In the genomic region with DNA sequence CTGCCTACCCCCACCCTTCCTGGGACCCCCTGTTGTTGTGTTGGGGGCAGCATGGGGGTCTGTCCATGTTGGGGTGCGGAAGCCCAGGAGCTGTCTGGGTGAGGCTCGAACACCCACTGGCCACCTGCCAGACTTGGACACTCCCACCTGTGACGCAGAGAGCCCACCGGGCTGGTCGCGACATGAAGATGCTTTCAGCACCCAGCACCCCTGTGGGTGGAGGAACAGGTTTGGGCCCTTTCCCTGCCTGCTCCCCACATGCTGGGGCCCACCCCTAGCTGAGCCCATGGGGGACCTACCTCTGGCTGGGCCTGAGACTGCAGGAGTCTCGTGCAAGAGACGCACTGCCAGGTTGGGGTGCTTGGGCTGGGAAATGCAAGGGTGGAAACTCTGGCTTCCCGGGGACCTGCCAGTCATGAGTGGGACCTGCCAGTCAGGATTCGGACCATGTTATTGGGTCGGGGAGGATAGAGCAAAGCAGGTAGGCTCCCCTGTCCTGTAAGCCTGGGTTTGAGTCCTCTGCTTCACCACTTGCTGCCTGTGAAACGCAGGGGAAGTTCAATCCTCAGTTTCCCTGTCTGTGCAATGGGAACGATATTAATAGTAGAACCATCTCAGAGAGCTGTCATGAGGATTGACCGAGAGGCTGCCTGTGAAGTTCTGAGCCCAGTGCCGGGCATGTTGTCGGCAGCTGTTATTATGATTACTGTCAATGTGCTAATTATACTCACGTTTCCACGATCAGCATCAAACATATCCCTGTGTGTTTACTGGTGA, we compare ENCODE assay signal across 13 cellular contexts. TPM values are rescaled to one million over a fixed set of nuclear protein-coding genes. Genes with fewer than 3 reads are reported as not detected.
A peak's percentile ranks its signal among the peaks of the same experiment; 100 is the strongest.
DNase-seq lines count a peak whose midpoint lies in the region; ATAC-seq and TF ChIP-seq lines count a peak whose summit lies in the region.
"Had no signal": no experiment of that assay in that cellular context is flagged by ENCODE, and none has a peak within 500 bp of the region (broad histone marks: within the 10 kb centered on the region; RNA-seq: fewer than 3 reads in every experiment).

No MANE protein-coding gene starts in this region.

- no peak overlapping the region for H2AFZ ChIP-seq in Karpas-422 (ENCODE audit: low read length)
- H2AFZ ChIP-seq: PC-9 had no signal

- peak overlapping the region; percentile 81; the same call in 1 of the 2 replicates for H3K27ac ChIP-seq in Karpas-422 (ENCODE audit: low read length)
- H3K27ac ChIP-seq in colonic mucosa: peak overlapping the region; percentile 89
- H3K27ac ChIP-seq in lower lobe of right lung: peak overlapping the region; percentile 75
- peak overlapping the region; percentile 84 for H3K27ac ChIP-seq in subcutaneous abdominal adipose tissue (ENCODE audit: low read depth, low read length)
- H3K27ac ChIP-seq: BLaER1, PC-9 had no signal

- H3K9me2 ChIP-seq in Karpas-422 (replicated peaks; ENCODE audit: insufficient read depth, low read length): no peaks in the 10 kb centered on the region

- H3K9ac ChIP-seq in Karpas-422 (ENCODE audit: low read length): 0 out of 2 replicates have a peak overlapping the region, but pooled peaks have one; percentile 33
- H3K9ac ChIP-seq in colonic mucosa (ENCODE audit: low read depth in 2 of 2, low read length in 2 of 2): peak overlapping the region in 1 of 2 donors; percentile 85
- H3K9ac ChIP-seq in subcutaneous abdominal adipose tissue (ENCODE audit: low read length in 5 of 5): peak overlapping the region in 4 of 5 donors; percentile 37 to 58 (median 48)
- H3K9ac ChIP-seq: BLaER1 had no signal

- ATAC-seq in lower lobe of right lung: no peak
- ATAC-seq: stimulated activated effector memory CD8-positive, alpha-beta T cell treated with anti-CD3 and anti-CD28 coated beads, Interleukin-12 subunit alpha, Interleukin-12 subunit beta, amount 100 ng/mL, for 72 hours had no signal

- H3K27me3 ChIP-seq in Karpas-422 (ENCODE audit: low read length) (no peaks in the 10 kb centered on the region), colonic mucosa (no peaks in the 10 kb centered on the region), lower lobe of right lung (ENCODE audit: low read depth) (no peaks in the 10 kb centered on the region), subcutaneous abdominal adipose tissue (ENCODE audit: control insufficient read depth in 5 of 5, insufficient read depth in 4 of 5, low read length in 5 of 5) (no peaks in the 10 kb centered on the region)
- H3K27me3 ChIP-seq: BLaER1 had no signal

- no peaks in the 10 kb centered on the region for H3K79me2 ChIP-seq in Karpas-422 (ENCODE audit: low read length)

- no peaks in the 10 kb centered on the region for H4K20me1 ChIP-seq in Karpas-422 (ENCODE audit: insufficient read depth, low read depth, low read length)
- H4K20me1 ChIP-seq: BLaER1 had no signal

- no peaks in the 10 kb centered on the region for H3K9me3 Mint-ChIP-seq in activated T-helper 1 cell treated with anti-CD3 and anti-CD28 coated beads, Interleukin-12 subunit alpha, Interleukin-12 subunit beta, Interleukin-2, Interleukin-4 antibody, amounts not matched to agents 30 ng/mL and 10 ng/mL and 1 ng/mL, durations not matched to agents 14 hours and 24 hours and 36 hours
- H3K9me3 Mint-ChIP-seq: stimulated activated effector memory CD8-positive, alpha-beta T cell treated with anti-CD3 and anti-CD28 coated beads, Interleukin-12 subunit alpha, Interleukin-12 subunit beta, amount 100 ng/mL, for 72 hours had no signal

- intact Hi-C loops in colonic mucosa (cut with DNase I) (no loop called here), lower lobe of right lung (cut with DNase I) (no loop called here)
- intact Hi-C loops in activated T-helper 1 cell treated with anti-CD3 and anti-CD28 coated beads, Interleukin-12 subunit alpha, Interleukin-12 subunit beta, Interleukin-2, Interleukin-4 antibody, amounts not matched to agents 30 ng/mL and 10 ng/mL and 1 ng/mL, durations not matched to agents 14 hours and 24 hours and 36 hours (cut with micrococcal nuclease): no loop called here

- no peak overlapping the region for H3K4me3 Mint-ChIP-seq in activated T-helper 1 cell treated with anti-CD3 and anti-CD28 coated beads, Interleukin-12 subunit alpha, Interleukin-12 subunit beta, Interleukin-2, Interleukin-4 antibody, amounts not matched to agents 30 ng/mL and 10 ng/mL and 1 ng/mL, durations not matched to agents 14 hours and 24 hours and 36 hours
- H3K4me3 Mint-ChIP-seq: stimulated activated effector memory CD8-positive, alpha-beta T cell treated with anti-CD3 and anti-CD28 coated beads, Interleukin-12 subunit alpha, Interleukin-12 subunit beta, amount 100 ng/mL, for 72 hours had no signal

- DNase-seq in Karpas-422 (no peak), colonic mucosa (no peak), lower lobe of right lung (no peak), NOMO-1 treated with DMSO at 0.1 percent for 48 hours (lab: John Stamatoyannopoulos, UW; ENCODE audit: unreplicated experiment) (no peak), NCI-H187 treated with DMSO at 0.1 percent for 48 hours (lab: John Stamatoyannopoulos, UW) (no peak)
- DNase-seq in activated CD8-positive, alpha-beta memory T cell treated with anti-CD3 and anti-CD28 coated beads, Interleukin-2, amount 50 U/mL, for 48 hours: no peak
- DNase-seq in activated T-helper 1 cell treated with anti-CD3 and anti-CD28 coated beads, Interleukin-12 subunit alpha, Interleukin-12 subunit beta, Interleukin-2, Interleukin-4 antibody, amounts not matched to agents 30 ng/mL and 10 ng/mL and 1 ng/mL, durations not matched to agents 14 hours and 24 hours and 36 hours (ENCODE audit: low spot score): no peak
- DNase-seq: activated CD8-positive, alpha-beta memory T cell treated with anti-CD3 and anti-CD28 coated beads, Interleukin-2, amount 50 U/mL, for 4 hours; PC-9; T1000 had no signal

- H3K27ac Mint-ChIP-seq in activated T-helper 1 cell treated with anti-CD3 and anti-CD28 coated beads, Interleukin-12 subunit alpha, Interleukin-12 subunit beta, Interleukin-2, Interleukin-4 antibody, amounts not matched to agents 30 ng/mL and 10 ng/mL and 1 ng/mL, durations not matched to agents 14 hours and 24 hours and 36 hours: no peak overlapping the region
- H3K27ac Mint-ChIP-seq: stimulated activated effector memory CD8-positive, alpha-beta T cell treated with anti-CD3 and anti-CD28 coated beads, Interleukin-12 subunit alpha, Interleukin-12 subunit beta, amount 100 ng/mL, for 72 hours had no signal

- peaks cover 15% of the 10 kb centered on the region for H3K27me3 Mint-ChIP-seq in activated T-helper 1 cell treated with anti-CD3 and anti-CD28 coated beads, Interleukin-12 subunit alpha, Interleukin-12 subunit beta, Interleukin-2, Interleukin-4 antibody, amounts not matched to agents 30 ng/mL and 10 ng/mL and 1 ng/mL, durations not matched to agents 14 hours and 24 hours and 36 hours (ENCODE audit: insufficient read depth)

- H3K4me3 ChIP-seq in Karpas-422 (ENCODE audit: low read length) (no peak overlapping the region), colonic mucosa (no peak overlapping the region), lower lobe of right lung (no peak overlapping the region), subcutaneous abdominal adipose tissue (ENCODE audit: low read depth in 1 of 5, low read length in 5 of 5) (peak overlapping the region in 4 of 5 donors; percentile 8 to 36 (median 23))
- H3K4me3 ChIP-seq: BLaER1, PC-9 had no signal

- TF ChIP-seq CTCF in colonic mucosa (IDR thresholded peaks at IDR 0.05) (no peak), lower lobe of right lung (IDR thresholded peaks at IDR 0.05) (no peak)

- H3K36me3 ChIP-seq in Karpas-422 (ENCODE audit: insufficient read depth, low read length) (no peaks in the 10 kb centered on the region), colonic mucosa (no peaks in the 10 kb centered on the region), lower lobe of right lung (no peaks in the 10 kb centered on the region), subcutaneous abdominal adipose tissue (ENCODE audit: control insufficient read depth in 5 of 5, insufficient read depth in 5 of 5, low read length in 5 of 5) (no peaks in the 10 kb centered on the region)
- H3K36me3 ChIP-seq: BLaER1 had no signal

- H3K4me1 Mint-ChIP-seq in activated T-helper 1 cell treated with anti-CD3 and anti-CD28 coated beads, Interleukin-12 subunit alpha, Interleukin-12 subunit beta, Interleukin-2, Interleukin-4 antibody, amounts not matched to agents 30 ng/mL and 10 ng/mL and 1 ng/mL, durations not matched to agents 14 hours and 24 hours and 36 hours (ENCODE audit: low read depth): no peaks in the 10 kb centered on the region
- H3K4me1 Mint-ChIP-seq: stimulated activated effector memory CD8-positive, alpha-beta T cell treated with anti-CD3 and anti-CD28 coated beads, Interleukin-12 subunit alpha, Interleukin-12 subunit beta, amount 100 ng/mL, for 72 hours had no signal

- H3K4me1 ChIP-seq in Karpas-422 (ENCODE audit: low read length) (peaks cover 36% of the 10 kb centered on the region), colonic mucosa (peaks cover 13% of the 10 kb centered on the region), lower lobe of right lung (peaks cover 35% of the 10 kb centered on the region), subcutaneous abdominal adipose tissue (ENCODE audit: control insufficient read depth in 5 of 5, insufficient read depth in 5 of 5, low read length in 5 of 5) (peaks cover 20 to 41% (median 34%) of the 10 kb centered on the region in 5 donors)

- no peaks in the 10 kb centered on the region for H3K9me3 ChIP-seq in Karpas-422 (ENCODE audit: low read length)
- no peaks in the 10 kb centered on the region for H3K9me3 ChIP-seq in colonic mucosa
- no peaks in the 10 kb centered on the region for H3K9me3 ChIP-seq in lower lobe of right lung
- no peaks in the 10 kb centered on the region for H3K9me3 ChIP-seq in subcutaneous abdominal adipose tissue (ENCODE audit: control insufficient read depth in 5 of 5, low read length in 5 of 5)
- H3K9me3 ChIP-seq: BLaER1 had no signal

- peak overlapping the region; percentile 29 for H3K4me2 ChIP-seq in Karpas-422 (ENCODE audit: low read depth, low read length, poor library complexity, severe bottlenecking)
- H3K4me2 ChIP-seq: BLaER1, PC-9 had no signal

- H3K36me3 Mint-ChIP-seq in activated T-helper 1 cell treated with anti-CD3 and anti-CD28 coated beads, Interleukin-12 subunit alpha, Interleukin-12 subunit beta, Interleukin-2, Interleukin-4 antibody, amounts not matched to agents 30 ng/mL and 10 ng/mL and 1 ng/mL, durations not matched to agents 14 hours and 24 hours and 36 hours (ENCODE audit: low read depth): no peaks in the 10 kb centered on the region
- H3K36me3 Mint-ChIP-seq: stimulated activated effector memory CD8-positive, alpha-beta T cell treated with anti-CD3 and anti-CD28 coated beads, Interleukin-12 subunit alpha, Interleukin-12 subunit beta, amount 100 ng/mL, for 72 hours had no signal

RNA-seq across cellular contexts. Expression of a gene that starts 24.1 kb away (rescaled TPM):
- not detected in 2 replicates for total RNA-seq in Karpas-422 (2014; rRNA removed; shearing (Covaris generic); ENCODE audit: low replicate concordance)
- 10 to 100 TPM; 82.5 to 94.3 TPM for total RNA-seq in colonic mucosa
- 40.7 TPM for total RNA-seq in lower lobe of right lung
- 16.5 and 17.6 TPM in 2 replicates for total RNA-seq in activated T-helper 1 cell treated with anti-CD3 and anti-CD28 coated beads, Interleukin-12 subunit alpha, Interleukin-12 subunit beta, Interleukin-2, Interleukin-4 antibody, amounts not matched to agents 30 ng/mL and 10 ng/mL and 1 ng/mL, durations not matched to agents 14 hours and 24 hours and 36 hours

RNA-seq across cellular contexts. Expression of a gene that starts 30.1 kb away (rescaled TPM):
- total RNA-seq in Karpas-422 (2014; rRNA removed; shearing (Covaris generic); ENCODE audit: low replicate concordance): not detected in 2 replicates
- total RNA-seq in colonic mucosa: not detected
- total RNA-seq in lower lobe of right lung: not detected
- total RNA-seq in activated T-helper 1 cell treated with anti-CD3 and anti-CD28 coated beads, Interleukin-12 subunit alpha, Interleukin-12 subunit beta, Interleukin-2, Interleukin-4 antibody, amounts not matched to agents 30 ng/mL and 10 ng/mL and 1 ng/mL, durations not matched to agents 14 hours and 24 hours and 36 hours: not detected in 2 replicates
- total RNA-seq: PC-9 had no signal

Comparison
In these comparisons a context has a peak if more than half of its experiments do, and no peak if none do; other contexts are left out.
1. H3K4me3 ChIP-seq: peak in subcutaneous abdominal adipose tissue (4 of 5); none in Karpas-422 (single experiment), colonic mucosa (single experiment) and lower lobe of right lung (single experiment).
2. RNA of a gene that starts 24.1 kb away (total RNA-seq): 82.5 to 94.3 TPM in colonic mucosa, 40.7 TPM in lower lobe of right lung (single experiment) and 16.5 to 17.6 TPM in activated T-helper 1 cell treated with anti-CD3 and anti-CD28 coated beads, Interleukin-12 subunit alpha, Interleukin-12 subunit beta, Interleukin-2, Interleukin-4 antibody, amounts not matched to agents 30 ng/mL and 10 ng/mL and 1 ng/mL, durations not matched to agents 14 hours and 24 hours and 36 hours; not detected in Karpas-422; every median in the first group is over 10 times any median in the second.
3. Peak in every context shown above with its lines, with median percentiles within 50 percentile points of each other: H3K27ac ChIP-seq.